In genomic region chr11:1521382-1522080, GRCh38 we compare ENCODE assay signal across 10 cellular contexts. TPM values are rescaled to one million over a fixed set of nuclear protein-coding genes. Genes with fewer than 3 reads are reported as not detected.
DNase-seq lines count a peak whose midpoint lies in the region; ATAC-seq and TF ChIP-seq lines count a peak whose summit lies in the region.
"Had no signal": no experiment of that assay in that cellular context is flagged by ENCODE, and none has a peak within 500 bp of the region (broad histone marks: within the 10 kb centered on the region; RNA-seq: fewer than 3 reads in every experiment).

No MANE protein-coding gene starts in this region.

- peak overlapping the region; percentile 84 for H3K4me2 ChIP-seq in BLaER1

- POLR2A ChIA-PET in CD4-positive, alpha-beta T cell (lab: Charles Lee) = no interaction called here

- ATAC-seq in GM19023 (IDR thresholded peaks at IDR 0.05; ENCODE audit: unreplicated experiment) = peak; percentile 91
- peak; percentile 80 for ATAC-seq in HG02678 (IDR thresholded peaks at IDR 0.05; ENCODE audit: unreplicated experiment)
- no peak for ATAC-seq in CD4-positive, alpha-beta T cell (ENCODE audit: poor library complexity)
- ATAC-seq: body of pancreas had no signal

- H3K9me3 ChIP-seq in BLaER1 = no peaks in the 10 kb centered on the region
- no peaks in the 10 kb centered on the region for H3K9me3 ChIP-seq in CD4-positive, alpha-beta T cell (ENCODE audit: control insufficient read depth, low read length)
- H3K9me3 ChIP-seq: body of pancreas had no signal

- H3K36me3 Mint-ChIP-seq in CD4-positive, alpha-beta T cell (ENCODE audit: low read depth) = no peaks in the 10 kb centered on the region

- no peak overlapping the region for H3K4me3 Mint-ChIP-seq in CD4-positive, alpha-beta T cell

- peak overlapping the region; percentile 22 for H3K27ac ChIP-seq in BLaER1
- no peak overlapping the region for H3K27ac ChIP-seq in CD4-positive, alpha-beta T cell (ENCODE audit: low read depth, low read length)
- H3K27ac ChIP-seq: body of pancreas had no signal

- no peaks in the 10 kb centered on the region for H3K27me3 Mint-ChIP-seq in CD4-positive, alpha-beta T cell

- CTCF ChIA-PET in CD4-positive, alpha-beta T cell (lab: Charles Lee) = interaction anchor here (1.1 kb wide), 1 partner anchor 53 kb away, joined by 3 read pairs; no protein-coding TSS in a partner anchor

- H4K20me1 ChIP-seq in BLaER1 = peaks cover 100% of the 10 kb centered on the region

- H3K4me3 ChIP-seq in BLaER1 = peak overlapping the region; percentile 47
- H3K4me3 ChIP-seq: body of pancreas had no signal

- peaks cover 53% of the 10 kb centered on the region for H3K4me1 Mint-ChIP-seq in CD4-positive, alpha-beta T cell (ENCODE audit: low read depth)

- H3K4me1 ChIP-seq in BLaER1 = peaks cover 98% of the 10 kb centered on the region
- H3K4me1 ChIP-seq: body of pancreas had no signal

- no peaks in the 10 kb centered on the region for H3K9me3 Mint-ChIP-seq in CD4-positive, alpha-beta T cell

- no peaks in the 10 kb centered on the region for H3K36me3 ChIP-seq in BLaER1

- H3K9ac ChIP-seq in BLaER1 = peak overlapping the region; percentile 41; the same call in 1 of the 2 replicates

- no peak overlapping the region for H3K27ac Mint-ChIP-seq in CD4-positive, alpha-beta T cell

- no peaks in the 10 kb centered on the region for H3K27me3 ChIP-seq in BLaER1
- no peaks in the 10 kb centered on the region for H3K27me3 ChIP-seq in CD4-positive, alpha-beta T cell (ENCODE audit: control insufficient read depth, insufficient read depth, low read length)
- H3K27me3 ChIP-seq: body of pancreas had no signal

- no peak for TF ChIP-seq CTCF in CD4-positive, alpha-beta T cell (IDR thresholded peaks at IDR 0.05)

- DNase-seq in NAMALWA (ENCODE audit: low spot score) (peak; percentile 75), superior temporal gyrus (ENCODE audit: extremely low spot score) (no peak), LoVo (ENCODE audit: low spot score) (no peak)
- DNase-seq in activated CD8-positive, alpha-beta memory T cell treated with anti-CD3 and anti-CD28 coated beads for 24 hours = no peak
- no peak for DNase-seq in CD4-positive, alpha-beta T cell
- DNase-seq: body of pancreas, NCI-H510A had no signal

- intact Hi-C loops in CD4-positive, alpha-beta T cell (cut with DNase I, micrococcal nuclease) = no loop called here

RNA-seq across cellular contexts. Expression of gene MOB2, which starts 35.0 kb away (rescaled TPM):
- total RNA-seq in CD4-positive, alpha-beta T cell = 10 to 100 TPM; 37.0 to 38.3 TPM

RNA-seq across cellular contexts. Expression of gene DUSP8, which starts 50.5 kb away (rescaled TPM):
- 10 to 100 TPM; 83.9 to 91.2 TPM for total RNA-seq in CD4-positive, alpha-beta T cell
